Comparison of ENCODE assay signal across 1 cellular context in the genomic region with DNA sequence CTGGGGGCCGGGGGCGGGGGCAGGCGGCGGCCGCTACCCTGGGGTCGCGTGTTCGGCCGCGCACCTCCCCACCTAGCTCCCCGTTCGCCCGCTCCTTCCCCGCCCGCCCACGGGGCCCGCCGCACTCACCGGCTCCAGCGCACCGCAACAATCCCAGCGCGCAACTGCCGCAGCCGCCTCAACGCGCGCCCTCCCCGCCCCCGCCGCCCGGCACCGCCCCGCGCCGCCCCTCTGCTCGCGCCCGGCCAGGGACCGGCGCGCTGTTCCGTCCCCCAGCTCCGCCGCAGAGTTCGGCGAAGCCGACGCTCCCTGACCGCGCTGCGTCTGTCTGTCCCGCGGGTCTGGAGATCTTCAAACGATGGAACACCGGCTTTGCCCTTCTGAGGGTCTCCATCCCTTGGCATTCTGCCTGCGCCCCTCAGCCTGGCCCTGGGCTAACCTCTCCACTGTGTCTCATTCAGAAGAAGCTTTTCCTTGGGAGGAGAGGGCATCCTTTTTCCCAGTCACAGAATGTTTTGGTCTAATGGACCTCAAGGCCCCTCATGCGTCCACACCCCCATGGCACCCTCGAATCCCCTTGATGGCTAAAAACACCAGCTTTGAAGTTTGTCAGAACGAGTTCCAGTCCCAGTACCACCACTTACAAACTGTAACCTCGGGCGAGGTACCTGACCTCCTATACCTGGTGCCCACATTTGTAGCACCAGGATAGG.
A peak's percentile ranks its signal among the peaks of the same experiment; 100 is the strongest.
TF ChIP-seq lines count a peak whose summit lies in the region.

NT5C2 (minus strand) TSS at position 166 of the 713 bp plus-strand sequence. CDS start 18,314 bp downstream, outside the sequence.

TF ChIP-seq in HepG2, 621 proteins besides CTCF, POLR2A, EP300 and RAD21 (continued from another document and continues in another):
- TF ChIP-seq ZNF407 (CRISPR knock-in tag; IDR thresholded peaks at IDR 0.05; ENCODE audit: not compliant biosample characterization) (no peak), HMGXB4 (CRISPR knock-in tag; IDR thresholded peaks at IDR 0.05; ENCODE audit: borderline replicate concordance in 1 of 2, low read depth in 1 of 2) (no peak), POLR2AphosphoS5 (IDR thresholded peaks at IDR 0.05; ENCODE audit: low read depth, low read length) (0 out of 2 replicates have a peak, but pooled peaks have one; percentile 51), SMYD3 (CRISPR knock-in tag; IDR thresholded peaks at IDR 0.05) (no peak), ZFP37 (CRISPR knock-in tag; IDR thresholded peaks at IDR 0.05; ENCODE audit: borderline replicate concordance) (no peak), RNF2 (conservative IDR thresholded peaks at IDR 0.05; ENCODE audit: low read depth) (no peak), ZNF550 (CRISPR knock-in tag; IDR thresholded peaks at IDR 0.05; ENCODE audit: borderline replicate concordance) (no peak), ZKSCAN8 (CRISPR knock-in tag; IDR thresholded peaks at IDR 0.05; ENCODE audit: borderline replicate concordance) (no peak), ZNF678 (CRISPR knock-in tag; IDR thresholded peaks at IDR 0.05) (no peak), ZNF850 (CRISPR knock-in tag; conservative IDR thresholded peaks at IDR 0.05) (no peak), KAT7 (CRISPR knock-in tag; IDR thresholded peaks at IDR 0.05; ENCODE audit: borderline replicate concordance) (no peak), ZNF382 (CRISPR knock-in tag; IDR thresholded peaks at IDR 0.05; ENCODE audit: borderline replicate concordance) (no peak), RXRB (CRISPR knock-in tag; IDR thresholded peaks at IDR 0.05; ENCODE audit: borderline replicate concordance) (peak; percentile 20; the same call in 1 of the 2 replicates), FOXJ3 (CRISPR knock-in tag; IDR thresholded peaks at IDR 0.05; ENCODE audit: borderline replicate concordance) (no peak), KMT2B (CRISPR knock-in tag; IDR thresholded peaks at IDR 0.05) (peak; percentile 15; the same call in 1 of the 2 replicates), ZKSCAN5 (CRISPR knock-in tag; IDR thresholded peaks at IDR 0.05) (no peak), ZNF749 (CRISPR knock-in tag; IDR thresholded peaks at IDR 0.05; ENCODE audit: borderline replicate concordance) (no peak), MAZ (IDR thresholded peaks at IDR 0.05; ENCODE audit: borderline replicate concordance, low read depth, low read length) (0 out of 2 replicates have a peak, but pooled peaks have one; percentile 46), MAZ (CRISPR knock-in tag; IDR thresholded peaks at IDR 0.05; ENCODE audit: low read depth) (0 out of 2 replicates have a peak, but pooled peaks have one; percentile 40), ELF3 (CRISPR knock-in tag; IDR thresholded peaks at IDR 0.05) (no peak), ETV5 (CRISPR knock-in tag; IDR thresholded peaks at IDR 0.05; ENCODE audit: borderline replicate concordance) (no peak), RBM39 (IDR thresholded peaks at IDR 0.05; ENCODE audit: low read depth, low read length, poor library complexity, severe bottlenecking) (no peak), ZSCAN22 (CRISPR knock-in tag; IDR thresholded peaks at IDR 0.05) (no peak), ZNF704 (CRISPR knock-in tag; IDR thresholded peaks at IDR 0.05; ENCODE audit: borderline replicate concordance) (no peak), ZNF18 (CRISPR knock-in tag; IDR thresholded peaks at IDR 0.05; ENCODE audit: insufficient replicate concordance) (no peak), ZNF335 (CRISPR knock-in tag; IDR thresholded peaks at IDR 0.05) (no peak), ZSCAN30 (CRISPR knock-in tag; IDR thresholded peaks at IDR 0.05) (no peak), HDAC1 (CRISPR knock-in tag; IDR thresholded peaks at IDR 0.05) (no peak; the same call in 1 of the 2 replicates), SIX4 (CRISPR knock-in tag; IDR thresholded peaks at IDR 0.05) (no peak), YEATS2 (CRISPR knock-in tag; IDR thresholded peaks at IDR 0.05; ENCODE audit: borderline replicate concordance) (no peak), ZFP91 (CRISPR knock-in tag; IDR thresholded peaks at IDR 0.05; ENCODE audit: borderline replicate concordance) (0 out of 2 replicates have a peak, but pooled peaks have one; percentile 30)
- TF ChIP-seq, protein P1, sequence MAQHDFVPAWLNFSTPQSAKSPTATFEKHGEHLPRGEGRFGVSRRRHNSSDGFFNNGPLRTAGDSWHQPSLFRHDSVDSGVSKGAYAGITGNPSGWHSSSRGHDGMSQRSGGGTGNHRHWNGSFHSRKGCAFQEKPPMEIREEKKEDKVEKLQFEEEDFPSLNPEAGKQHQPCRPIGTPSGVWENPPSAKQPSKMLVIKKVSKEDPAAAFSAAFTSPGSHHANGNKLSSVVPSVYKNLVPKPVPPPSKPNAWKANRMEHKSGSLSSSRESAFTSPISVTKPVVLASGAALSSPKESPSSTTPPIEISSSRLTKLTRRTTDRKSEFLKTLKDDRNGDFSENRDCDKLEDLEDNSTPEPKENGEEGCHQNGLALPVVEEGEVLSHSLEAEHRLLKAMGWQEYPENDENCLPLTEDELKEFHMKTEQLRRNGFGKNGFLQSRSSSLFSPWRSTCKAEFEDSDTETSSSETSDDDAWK (CRISPR knock-in tag; IDR thresholded peaks at IDR 0.05) = no peak
- TF ChIP-seq, protein P2, sequence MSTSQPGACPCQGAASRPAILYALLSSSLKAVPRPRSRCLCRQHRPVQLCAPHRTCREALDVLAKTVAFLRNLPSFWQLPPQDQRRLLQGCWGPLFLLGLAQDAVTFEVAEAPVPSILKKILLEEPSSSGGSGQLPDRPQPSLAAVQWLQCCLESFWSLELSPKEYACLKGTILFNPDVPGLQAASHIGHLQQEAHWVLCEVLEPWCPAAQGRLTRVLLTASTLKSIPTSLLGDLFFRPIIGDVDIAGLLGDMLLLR (CRISPR knock-in tag; IDR thresholded peaks at IDR 0.05) = no peak
- TF ChIP-seq, protein P3, sequence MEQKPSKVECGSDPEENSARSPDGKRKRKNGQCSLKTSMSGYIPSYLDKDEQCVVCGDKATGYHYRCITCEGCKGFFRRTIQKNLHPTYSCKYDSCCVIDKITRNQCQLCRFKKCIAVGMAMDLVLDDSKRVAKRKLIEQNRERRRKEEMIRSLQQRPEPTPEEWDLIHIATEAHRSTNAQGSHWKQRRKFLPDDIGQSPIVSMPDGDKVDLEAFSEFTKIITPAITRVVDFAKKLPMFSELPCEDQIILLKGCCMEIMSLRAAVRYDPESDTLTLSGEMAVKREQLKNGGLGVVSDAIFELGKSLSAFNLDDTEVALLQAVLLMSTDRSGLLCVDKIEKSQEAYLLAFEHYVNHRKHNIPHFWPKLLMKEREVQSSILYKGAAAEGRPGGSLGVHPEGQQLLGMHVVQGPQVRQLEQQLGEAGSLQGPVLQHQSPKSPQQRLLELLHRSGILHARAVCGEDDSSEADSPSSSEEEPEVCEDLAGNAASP (CRISPR knock-in tag; IDR thresholded peaks at IDR 0.05; ENCODE audit: borderline replicate concordance) = peak; percentile 14; the same call in 1 of the 2 replicates
- TF ChIP-seq, protein P4, sequence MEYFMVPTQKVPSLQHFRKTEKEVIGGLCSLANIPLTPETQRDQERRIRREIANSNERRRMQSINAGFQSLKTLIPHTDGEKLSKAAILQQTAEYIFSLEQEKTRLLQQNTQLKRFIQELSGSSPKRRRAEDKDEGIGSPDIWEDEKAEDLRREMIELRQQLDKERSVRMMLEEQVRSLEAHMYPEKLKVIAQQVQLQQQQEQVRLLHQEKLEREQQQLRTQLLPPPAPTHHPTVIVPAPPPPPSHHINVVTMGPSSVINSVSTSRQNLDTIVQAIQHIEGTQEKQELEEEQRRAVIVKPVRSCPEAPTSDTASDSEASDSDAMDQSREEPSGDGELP (IDR thresholded peaks at IDR 0.05; ENCODE audit: borderline replicate concordance, low read depth) = no peak
